In genomic region chr16:22436326-22436822, GRCh38 we compare ENCODE assay signal across 8 cellular contexts.
A peak's percentile ranks its signal among the peaks of the same experiment; 100 is the strongest.
DNase-seq lines count a peak whose midpoint lies in the region; ATAC-seq and TF ChIP-seq lines count a peak whose summit lies in the region.
"Not testable (repeated sequence)": the region's sequence is repeated elsewhere in the genome, so short reads cannot be mapped to it uniquely, and the experiment has no call there.

No MANE protein-coding gene starts in this region.

- H3K27ac ChIP-seq in heart left ventricle = peak overlapping the region; percentile 86 to 99 (median 97)
- H3K27ac ChIP-seq in thyroid gland = peak overlapping the region; percentile 93 to 99 (median 99)

- ATAC-seq in GM21717 (IDR thresholded peaks at IDR 0.05; ENCODE audit: unreplicated experiment) (peak; percentile 33), HG03378 (IDR thresholded peaks at IDR 0.05; ENCODE audit: unreplicated experiment) (peak; percentile 42), T-cell (replicated peaks in 1 of 4) (peak in 1 of 4 experiments; percentile 15), heart left ventricle (peak; percentile 71 to 84 (median 82))

- 0% methylated on average over 4 of the region's 6 CpGs; no CpG with 5 or more reads in 2 of the 4 donors for WGBS in heart left ventricle, 4 donors
- WGBS in thyroid gland, 2 donors = 0% methylated on average over 1 of the region's 6 CpGs

- CTCF ChIA-PET in T-cell (lab: Charles Lee) = interaction anchor here (0.7 to 0.8 kb wide), 2 partner anchors 33 to 882 kb away, joined by 4 to 9 read pairs; no protein-coding TSS in a partner anchor

- not testable (repeated sequence) for TF ChIP-seq POLR2A in heart left ventricle (IDR thresholded peaks at IDR 0.05); thyroid gland (IDR thresholded peaks at IDR 0.05)

- POLR2A ChIA-PET in T-cell (lab: Charles Lee) = not testable (repeated sequence)

- TF ChIP-seq CTCF in GM06990 (IDR thresholded peaks at IDR 0.05; ENCODE audit: insufficient read depth, low read length, poor library complexity, severe bottlenecking); brain (conservative IDR thresholded peaks at IDR 0.05); heart left ventricle (IDR thresholded peaks at IDR 0.05); nephron (IDR thresholded peaks at IDR 0.05; ENCODE audit: unreplicated experiment in 3 of 3); thyroid gland (IDR thresholded peaks at IDR 0.05): not testable (repeated sequence)

- peak overlapping the region; percentile 87 to 91 for H3K27ac Mint-ChIP-seq in T-cell
- H3K27ac Mint-ChIP-seq in brain = peak overlapping the region; percentile 95 to 99 (median 98)
- H3K27ac Mint-ChIP-seq in nephron = peak overlapping the region; percentile 98 to 100 (median 99)

- H3K36me3 ChIP-seq in GM06990 (ENCODE audit: control insufficient read depth, insufficient read depth, low read length); heart left ventricle; thyroid gland: not testable (repeated sequence)

- intact Hi-C loops in heart left ventricle (cut with DNase I); thyroid gland (cut with DNase I): not testable (repeated sequence)

- not testable (repeated sequence) for H3K27me3 ChIP-seq in GM06990 (replicated peaks; ENCODE audit: control insufficient read depth, insufficient read depth, low read length); heart left ventricle; thyroid gland

- H3K27me3 Mint-ChIP-seq in T-cell; brain; nephron (ENCODE audit: low read depth): not testable (repeated sequence)

- not testable (repeated sequence) for H3K9me3 Mint-ChIP-seq in T-cell, brain, nephron

- not testable (repeated sequence) for DNase-seq in GM06990 (ENCODE audit: extremely low read depth, insufficient read length); T-cell; heart left ventricle; thyroid gland

- H3K4me1 Mint-ChIP-seq in T-cell, brain, nephron: not testable (repeated sequence)

- not testable (repeated sequence) for H3K36me3 Mint-ChIP-seq in T-cell; brain; nephron (ENCODE audit: low read depth)

- peak overlapping the region; percentile 90 to 93 (median 91) for H3K4me3 Mint-ChIP-seq in T-cell
- H3K4me3 Mint-ChIP-seq in brain = peak overlapping the region; percentile 91 to 100 (median 95)
- H3K4me3 Mint-ChIP-seq in nephron = peak overlapping the region; percentile 98 to 99 (median 98)

- not testable (repeated sequence) for H3K9me3 ChIP-seq in heart left ventricle, thyroid gland

- peaks cover 0 to 11% (median 0%) of the 10 kb centered on the region in 12 donors for H3K4me1 ChIP-seq in heart left ventricle
- not testable (repeated sequence) for H3K4me1 ChIP-seq in thyroid gland

- H3K4me3 ChIP-seq in GM06990 (replicated peaks; ENCODE audit: low read depth, low read length) (peak overlapping the region; percentile 83), heart left ventricle (peak overlapping the region; percentile 73 to 92 (median 87)), thyroid gland (replicated peaks in 1 of 3) (peak overlapping the region in 2 of 3 donors; percentile 79 to 91)
